In the genomic region with DNA sequence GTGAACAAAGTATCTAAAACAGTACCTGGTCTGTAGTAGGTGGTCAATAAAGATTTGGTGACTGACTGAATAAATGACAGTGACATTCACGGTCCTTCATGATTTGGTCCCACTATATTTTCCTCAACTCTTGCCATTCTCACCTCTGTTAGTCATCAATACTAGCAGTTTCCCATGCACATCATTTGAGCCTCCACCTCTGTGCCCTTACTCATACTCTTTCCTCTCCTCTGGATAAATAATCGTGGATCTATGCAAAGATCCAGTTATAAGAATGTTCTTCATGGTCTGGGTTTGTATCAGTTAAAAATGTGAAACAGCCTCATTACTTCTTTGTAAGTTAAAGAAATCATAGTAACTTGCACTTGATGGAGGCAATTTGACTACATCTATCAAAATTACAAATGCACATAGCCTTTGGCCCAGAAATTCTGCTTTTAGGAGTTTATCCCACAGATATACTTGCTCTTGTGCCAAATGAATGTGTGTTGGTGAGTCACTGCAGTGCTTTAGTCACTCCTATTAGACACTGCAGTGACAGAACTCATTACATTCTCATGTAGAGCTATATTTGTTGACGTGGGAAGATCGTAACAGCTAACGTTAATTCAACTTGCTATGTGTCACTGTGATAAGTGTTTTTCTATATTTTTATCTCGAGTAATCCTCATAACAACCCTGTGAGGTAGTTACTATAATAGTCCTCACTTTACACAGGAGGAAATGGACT, we compare ENCODE assay signal across 13 cellular contexts. TPM values are rescaled to one million over a fixed set of nuclear protein-coding genes. Genes with fewer than 3 reads are reported as not detected.
DNase-seq lines count a peak whose midpoint lies in the region; ATAC-seq and TF ChIP-seq lines count a peak whose summit lies in the region.
"Had no signal": no experiment of that assay in that cellular context is flagged by ENCODE, and none has a peak within 500 bp of the region (broad histone marks: within the 10 kb centered on the region; RNA-seq: fewer than 3 reads in every experiment).

No MANE protein-coding gene starts in this region.

- CTCF ChIA-PET in SK-N-SH (lab: Yijun Ruan, JAX), result no interaction called here

- 0 out of 4 replicates have a peak, but pooled peaks of 1 of the 2 experiments have one; percentile 9 for TF ChIP-seq EP300 in SK-N-SH (IDR thresholded peaks at IDR 0.05; ENCODE audit: borderline replicate concordance in 1 of 2, low read depth in 1 of 2, low read length in 1 of 2)
- no peak for TF ChIP-seq EP300 in suprapubic skin (IDR thresholded peaks at IDR 0.05)

- H3K4me1 ChIP-seq in heart left ventricle (no peaks in the 10 kb centered on the region), right atrium auricular region (no peaks in the 10 kb centered on the region), SK-N-SH (ENCODE audit: control insufficient read depth in 1 of 2, insufficient read depth in 2 of 2, low read depth in 1 of 2, low read length in 1 of 2) (no peaks in the 10 kb centered on the region), suprapubic skin (no peaks in the 10 kb centered on the region)

- no peak for TF ChIP-seq CTCF in heart left ventricle (IDR thresholded peaks at IDR 0.05)
- no peak for TF ChIP-seq CTCF in right atrium auricular region (IDR thresholded peaks at IDR 0.05)
- TF ChIP-seq CTCF in SK-N-SH (IDR thresholded peaks at IDR 0.05), result no peak
- no peak for TF ChIP-seq CTCF in suprapubic skin (IDR thresholded peaks at IDR 0.05)

- H3K4me2 ChIP-seq in SK-N-SH, result no peak overlapping the region
- H3K4me2 ChIP-seq: hepatocyte had no signal

- no peaks in the 10 kb centered on the region for H3K79me2 ChIP-seq in SK-N-SH (ENCODE audit: insufficient read depth)
- H3K79me2 ChIP-seq: hepatocyte had no signal

- H4K20me1 ChIP-seq in SK-N-SH (ENCODE audit: insufficient read depth), result no peaks in the 10 kb centered on the region

- H2AFZ ChIP-seq in SK-N-SH (ENCODE audit: low read depth), result no peak overlapping the region
- H2AFZ ChIP-seq: hepatocyte had no signal

- peak in 3 of 4 donors; percentile 28 to 90 (median 88) for ATAC-seq in heart left ventricle
- no peak for ATAC-seq in GM21381 (IDR thresholded peaks at IDR 0.05; ENCODE audit: unreplicated experiment)
- ATAC-seq in GM19324 (IDR thresholded peaks at IDR 0.05; ENCODE audit: low FRiP score, unreplicated experiment), result no peak

- H3F3A ChIP-seq in SK-N-SH (replicated peaks; ENCODE audit: insufficient read depth), result peaks cover 5% of the 10 kb centered on the region

- no peaks in the 10 kb centered on the region for H3K36me3 ChIP-seq in heart left ventricle
- H3K36me3 ChIP-seq in right atrium auricular region, result no peaks in the 10 kb centered on the region
- no peaks in the 10 kb centered on the region for H3K36me3 ChIP-seq in SK-N-SH (replicated peaks in 1 of 2; ENCODE audit: control insufficient read depth in 1 of 2, insufficient read depth in 2 of 2, low read length in 1 of 2)
- H3K36me3 ChIP-seq in suprapubic skin, result no peaks in the 10 kb centered on the region

- H3K27ac ChIP-seq in heart left ventricle (no peak overlapping the region), right atrium auricular region (no peak overlapping the region), SK-N-SH (ENCODE audit: low read depth in 2 of 2, low read length in 1 of 2) (peak overlapping the region in 1 of 2 experiments; percentile 68; a peak in 2 of 4 replicates), suprapubic skin (no peak overlapping the region)
- H3K27ac ChIP-seq: hepatocyte had no signal

- no peak overlapping the region for H3K9ac ChIP-seq in SK-N-SH

- TF ChIP-seq POLR2A in heart left ventricle (IDR thresholded peaks at IDR 0.05), result no peak
- TF ChIP-seq POLR2A in suprapubic skin (IDR thresholded peaks at IDR 0.05), result no peak

- H3K4me3 ChIP-seq in heart left ventricle (no peak overlapping the region), right atrium auricular region (no peak overlapping the region), SK-N-SH (ENCODE audit: low read depth in 2 of 2, low read length in 1 of 2) (no peak overlapping the region), suprapubic skin (no peak overlapping the region)
- H3K4me3 ChIP-seq: hepatocyte had no signal

- POLR2A ChIA-PET in SK-N-SH (lab: Yijun Ruan, JAX), result no interaction called here

- intact Hi-C loops in heart left ventricle (cut with DNase I), result no loop called here

- no peak for TF ChIP-seq RAD21 in SK-N-SH (IDR thresholded peaks at IDR 0.05; ENCODE audit: low read length)

- no peak for DNase-seq in heart left ventricle
- DNase-seq in right atrium auricular region (ENCODE audit: low spot score), result no peak
- no peak for DNase-seq in SK-N-SH
- DNase-seq in fibroblast of peridontal ligament (ENCODE audit: extremely low read depth), result peak; percentile 76
- DNase-seq in activated effector memory CD4-positive, alpha-beta T cell treated with anti-CD3 and anti-CD28 coated beads, Interleukin-2, amount 50 U/mL, for 16 hours, result no peak
- DNase-seq in suprapubic skin (ENCODE audit: low spot score in 2 of 2), result no peak
- DNase-seq: activated CD8-positive, alpha-beta memory T cell treated with anti-CD3 and anti-CD28 coated beads, Interleukin-2, amount 50 U/mL, for 4 hours; DMS79 treated with DMSO at 0.1 percent for 48 hours; NCI-H446 treated with DMSO at 0.1 percent for 48 hours; trophoblast cell had no signal

- no peaks in the 10 kb centered on the region for H3K9me2 ChIP-seq in SK-N-SH

- WGBS in heart left ventricle, 4 donors, result 55 to 68% (median 58%) methylated on average over 6 of the region's 6 CpGs
- 19% methylated on average over 6 of the region's 6 CpGs for WGBS in SK-N-SH (ENCODE audit: low lambda C conversion rate)
- whole genome bisulfite sequencing in suprapubic skin, result 69% methylated on average over 6 of the region's 6 CpGs

- no peaks in the 10 kb centered on the region for H3K27me3 ChIP-seq in heart left ventricle
- H3K27me3 ChIP-seq in right atrium auricular region, result no peaks in the 10 kb centered on the region
- H3K27me3 ChIP-seq in SK-N-SH (ENCODE audit: insufficient read depth), result peaks cover 4% of the 10 kb centered on the region; the same call in 1 of the 2 replicates
- H3K27me3 ChIP-seq in suprapubic skin, result no peaks in the 10 kb centered on the region
- H3K27me3 ChIP-seq: hepatocyte had no signal

- H3K9me3 ChIP-seq in heart left ventricle, result no peaks in the 10 kb centered on the region
- H3K9me3 ChIP-seq in right atrium auricular region, result no peaks in the 10 kb centered on the region
- H3K9me3 ChIP-seq in SK-N-SH, result no peaks in the 10 kb centered on the region
- no peaks in the 10 kb centered on the region for H3K9me3 ChIP-seq in suprapubic skin

TF ChIP-seq in SK-N-SH, 30 proteins besides CTCF, POLR2A, EP300 and RAD21 (continues in another document):
- TF ChIP-seq TAF1 (IDR thresholded peaks at IDR 0.05; ENCODE audit: borderline replicate concordance, low read depth, low read length) (no peak), TEAD4 (IDR thresholded peaks at IDR 0.05; ENCODE audit: borderline replicate concordance, insufficient read depth) (no peak), RXRA (IDR thresholded peaks at IDR 0.05; ENCODE audit: borderline replicate concordance, low read depth) (no peak), TCF12 (IDR thresholded peaks at IDR 0.05) (no peak; the same call in 1 of the 2 replicates), FOXJ3 (CRISPR knock-in tag; IDR thresholded peaks at IDR 0.05) (no peak), MXI1 (IDR thresholded peaks at IDR 0.05; ENCODE audit: low read depth, low read length) (no peak), FOSL2 (IDR thresholded peaks at IDR 0.05; ENCODE audit: borderline replicate concordance, low read depth) (peak; percentile 75; the same call in 1 of the 2 replicates), GATA2 (CRISPR knock-in tag; IDR thresholded peaks at IDR 0.05) (no peak), NFIC (IDR thresholded peaks at IDR 0.05; ENCODE audit: borderline replicate concordance) (peak; percentile 63), EZH2phosphoT487 (IDR thresholded peaks at IDR 0.05; ENCODE audit: borderline replicate concordance, low read depth) (no peak), JUND (IDR thresholded peaks at IDR 0.05) (peak; percentile 71), SIN3A (IDR thresholded peaks at IDR 0.05; ENCODE audit: borderline replicate concordance, low read depth, low read length) (no peak), YY1 (IDR thresholded peaks at IDR 0.05; ENCODE audit: low read depth) (no peak)
- TF ChIP-seq, protein P1, sequence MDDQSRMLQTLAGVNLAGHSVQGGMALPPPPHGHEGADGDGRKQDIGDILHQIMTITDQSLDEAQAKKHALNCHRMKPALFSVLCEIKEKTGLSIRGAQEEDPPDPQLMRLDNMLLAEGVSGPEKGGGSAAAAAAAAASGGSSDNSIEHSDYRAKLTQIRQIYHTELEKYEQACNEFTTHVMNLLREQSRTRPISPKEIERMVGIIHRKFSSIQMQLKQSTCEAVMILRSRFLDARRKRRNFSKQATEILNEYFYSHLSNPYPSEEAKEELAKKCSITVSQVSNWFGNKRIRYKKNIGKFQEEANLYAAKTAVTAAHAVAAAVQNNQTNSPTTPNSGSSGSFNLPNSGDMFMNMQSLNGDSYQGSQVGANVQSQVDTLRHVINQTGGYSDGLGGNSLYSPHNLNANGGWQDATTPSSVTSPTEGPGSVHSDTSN (IDR thresholded peaks at IDR 0.05), result peak; percentile 91
- TF ChIP-seq, protein P2, sequence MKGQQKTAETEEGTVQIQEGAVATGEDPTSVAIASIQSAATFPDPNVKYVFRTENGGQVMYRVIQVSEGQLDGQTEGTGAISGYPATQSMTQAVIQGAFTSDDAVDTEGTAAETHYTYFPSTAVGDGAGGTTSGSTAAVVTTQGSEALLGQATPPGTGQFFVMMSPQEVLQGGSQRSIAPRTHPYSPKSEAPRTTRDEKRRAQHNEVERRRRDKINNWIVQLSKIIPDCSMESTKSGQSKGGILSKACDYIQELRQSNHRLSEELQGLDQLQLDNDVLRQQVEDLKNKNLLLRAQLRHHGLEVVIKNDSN (IDR thresholded peaks at IDR 0.05; ENCODE audit: borderline replicate concordance, low read depth), result no peak

RNA-seq across cellular contexts. Expression of a gene that starts 46.1 kb away (rescaled TPM):
- total RNA-seq in heart left ventricle, result 10 to 100 TPM; 18.3 to 40.0 (median 28.1) TPM
- polyA plus RNA-seq in heart left ventricle, result 10 to 100 TPM; 12.9 to 28.6 TPM
- total RNA-seq in right atrium auricular region, result 10 to 100 TPM; 18.3 to 19.7 TPM
- polyA plus RNA-seq in SK-N-SH (2012; rRNA removed), result 7.5 and 12.1 TPM in 2 replicates
- 16.1 and 20.9 TPM in 2 replicates for polyA plus RNA-seq in SK-N-SH (2012; cell fraction: cytosol; rRNA removed)
- polyA plus RNA-seq in SK-N-SH (2012; cell fraction: nucleus; rRNA removed), result 3.2 and 9.5 TPM in 2 replicates
- total RNA-seq in suprapubic skin, result 10 to 100 TPM; 13.6 to 40.8 (median 16.7) TPM

Comparison
In these comparisons a context has a peak if more than half of its experiments do, and no peak if none do; other contexts are left out.
1. ATAC-seq: peak in heart left ventricle (3 of 4); none in GM21381 (single experiment) and GM19324 (single experiment).